In genomic region chr1:231993968-231994455, GRCh38 we compare ENCODE assay signal across 25 cellular contexts.
"Had no signal": no experiment of that assay in that cellular context is flagged by ENCODE, and none has a peak within 500 bp of the region (broad histone marks: within the 10 kb centered on the region; RNA-seq: fewer than 3 reads in every experiment).

No MANE protein-coding gene starts in this region.

- H3K27me3 Mint-ChIP-seq: activated CD4-positive, alpha-beta T cell treated with anti-CD3 and anti-CD28 coated beads, Interleukin-2, amount 10 ng/mL, durations not matched to agents 24 days and 14 days; activated CD8-positive, alpha-beta memory T cell treated with anti-CD3 and anti-CD28 coated beads, Interleukin-2, amount 10 ng/mL, durations not matched to agents 7 days and 5 days; activated naive CD4-positive, alpha-beta T cell treated with anti-CD3 and anti-CD28 coated beads, Interleukin-2, amount 50 U/mL, for 24 hours; activated T-cell treated with anti-CD3 and anti-CD28 coated beads, Interleukin-2, amount 50 U/mL, for 24 hours had no signal

- H3K4me1 Mint-ChIP-seq: activated CD4-positive, alpha-beta T cell treated with anti-CD3 and anti-CD28 coated beads, Interleukin-2, amount 10 ng/mL, durations not matched to agents 24 days and 14 days; activated CD8-positive, alpha-beta memory T cell treated with anti-CD3 and anti-CD28 coated beads, Interleukin-2, amount 10 ng/mL, durations not matched to agents 7 days and 5 days; activated naive CD4-positive, alpha-beta T cell treated with anti-CD3 and anti-CD28 coated beads, Interleukin-2, amount 50 U/mL, for 24 hours; WTC11 had no signal

- H3K4me3 Mint-ChIP-seq: activated CD4-positive, alpha-beta T cell treated with anti-CD3 and anti-CD28 coated beads, Interleukin-2, amount 10 ng/mL, durations not matched to agents 24 days and 14 days; activated CD8-positive, alpha-beta memory T cell treated with anti-CD3 and anti-CD28 coated beads, Interleukin-2, amount 10 ng/mL, durations not matched to agents 7 days and 5 days; activated naive CD4-positive, alpha-beta T cell treated with anti-CD3 and anti-CD28 coated beads, Interleukin-2, amount 50 U/mL, for 24 hours; activated T-cell treated with anti-CD3 and anti-CD28 coated beads, Interleukin-2, amount 50 U/mL, for 24 hours; activated T-helper 1 cell treated with anti-CD3 and anti-CD28 coated beads, Interleukin-12 subunit alpha, Interleukin-12 subunit beta, Interleukin-2, Interleukin-4 antibody, amounts not matched to agents 30 ng/mL and 10 ng/mL and 1 ng/mL, durations not matched to agents 14 hours and 24 hours and 36 hours; T-helper 1 cell treated with Interleukin-12 subunit alpha and Interleukin-12 subunit beta and Interleukin-4 antibody, amounts not matched to agents 30 μg/mL and 1 μg/mL, for 36 hours; WTC11 had no signal

- H3K9me3 Mint-ChIP-seq: activated CD4-positive, alpha-beta T cell treated with anti-CD3 and anti-CD28 coated beads, Interleukin-2, amount 10 ng/mL, durations not matched to agents 24 days and 14 days; activated T-cell treated with anti-CD3 and anti-CD28 coated beads, Interleukin-2, amount 50 U/mL, for 24 hours; activated T-helper 1 cell treated with anti-CD3 and anti-CD28 coated beads, Interleukin-12 subunit alpha, Interleukin-12 subunit beta, Interleukin-2, Interleukin-4 antibody, amounts not matched to agents 30 ng/mL and 10 ng/mL and 1 ng/mL, durations not matched to agents 14 hours and 24 hours and 36 hours; T-helper 1 cell treated with Interleukin-12 subunit alpha and Interleukin-12 subunit beta and Interleukin-4 antibody, amounts not matched to agents 30 μg/mL and 1 μg/mL, for 36 hours; WTC11 had no signal

- H3K4me3 ChIP-seq: K562 had no signal

- H3K36me3 Mint-ChIP-seq: activated CD8-positive, alpha-beta memory T cell treated with anti-CD3 and anti-CD28 coated beads, Interleukin-2, amount 10 ng/mL, durations not matched to agents 7 days and 5 days; WTC11 had no signal

- FAIRE-seq: K562 had no signal

- DNase-seq: activated CD4-positive, alpha-beta T cell treated with anti-CD3 and anti-CD28 coated beads for 1 hour; activated CD4-positive, alpha-beta T cell treated with anti-CD3 and anti-CD28 coated beads, Interleukin-2, amount 10 ng/mL, durations not matched to agents 24 days and 14 days; activated CD4-positive, alpha-beta T cell treated with anti-CD3 and anti-CD28 coated beads, Interleukin-2, amount 50 U/mL, for 48 hours; activated CD8-positive, alpha-beta memory T cell treated with anti-CD3 and anti-CD28 coated beads, Interleukin-2, amount 10 ng/mL, durations not matched to agents 7 days and 5 days; activated effector memory CD4-positive, alpha-beta T cell treated with Interleukin-2 at 50 U/mL for 16 hours; activated naive CD4-positive, alpha-beta T cell; activated T-cell treated with anti-CD3 and anti-CD28 coated beads, Interleukin-2, amount 50 U/mL, for 24 hours; aorta; Karpas-422; NCI-H1105 treated with DMSO at 0.1 percent for 48 hours; NCI-H1436 treated with DMSO at 0.1 percent for 48 hours; NCI-H187 treated with DMSO at 0.1 percent for 48 hours; NCI-H2081 treated with DMSO at 0.1 percent for 48 hours; NCI-H446 treated with DMSO at 0.1 percent for 48 hours; NCI-H524 treated with DMSO at 0.1 percent for 48 hours; NCI-H774; NK-92 treated with Interleukin-12 subunit alpha and Interleukin-12 subunit beta, amount 100 ng/mL, for 24 hours; OCI-M1; SHP77; T-helper 9 cell had no signal

- H3K27ac Mint-ChIP-seq: activated CD4-positive, alpha-beta T cell treated with anti-CD3 and anti-CD28 coated beads, Interleukin-2, amount 10 ng/mL, durations not matched to agents 24 days and 14 days; activated CD8-positive, alpha-beta memory T cell treated with anti-CD3 and anti-CD28 coated beads, Interleukin-2, amount 10 ng/mL, durations not matched to agents 7 days and 5 days; activated naive CD4-positive, alpha-beta T cell treated with anti-CD3 and anti-CD28 coated beads, Interleukin-2, amount 50 U/mL, for 24 hours; activated T-cell treated with anti-CD3 and anti-CD28 coated beads, Interleukin-2, amount 50 U/mL, for 24 hours; activated T-helper 1 cell treated with anti-CD3 and anti-CD28 coated beads, Interleukin-12 subunit alpha, Interleukin-12 subunit beta, Interleukin-2, Interleukin-4 antibody, amounts not matched to agents 30 ng/mL and 10 ng/mL and 1 ng/mL, durations not matched to agents 14 hours and 24 hours and 36 hours; T-helper 1 cell treated with Interleukin-12 subunit alpha and Interleukin-12 subunit beta and Interleukin-4 antibody, amounts not matched to agents 30 μg/mL and 1 μg/mL, for 36 hours; WTC11 had no signal
